In the genomic region with DNA sequence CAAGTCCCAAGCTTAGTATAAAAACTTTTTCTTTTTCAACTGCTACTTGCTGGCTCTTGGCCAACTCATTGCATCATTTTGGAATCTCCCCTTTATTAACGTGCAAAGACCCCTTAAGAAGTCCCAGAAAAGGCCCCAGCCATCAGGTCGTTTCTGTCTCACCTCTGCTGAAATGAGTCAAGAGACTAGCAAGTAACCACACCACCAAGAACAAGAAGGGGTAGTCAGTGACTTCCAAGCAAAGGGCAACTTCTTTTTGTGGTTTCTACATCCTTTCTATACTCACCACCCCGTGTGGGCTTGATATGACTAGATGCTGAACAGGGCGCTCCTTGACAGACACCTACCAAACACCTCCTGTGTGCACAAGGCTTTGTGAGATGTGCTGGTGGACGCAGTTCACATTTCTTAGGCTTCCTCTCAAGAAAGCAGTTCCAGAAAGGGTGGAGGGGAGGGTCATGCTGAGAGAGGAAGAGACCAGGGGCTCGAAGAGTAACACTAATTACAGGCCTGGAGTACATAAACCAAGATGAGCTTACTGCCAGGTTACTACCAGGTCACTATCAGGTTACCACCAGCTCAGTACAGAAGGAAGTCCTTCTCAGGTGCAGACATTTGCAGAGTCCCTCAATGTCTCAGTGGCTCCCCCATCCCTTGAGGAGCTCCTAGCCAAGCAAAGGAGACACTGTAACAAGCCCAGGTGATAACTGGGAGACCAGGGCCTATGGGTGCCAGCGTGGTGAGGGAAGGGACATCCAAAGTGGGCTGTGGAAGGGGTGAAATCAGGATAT, we compare ENCODE assay signal across 10 cellular contexts. TPM values are rescaled to one million over a fixed set of nuclear protein-coding genes. Genes with fewer than 3 reads are reported as not detected.
DNase-seq lines count a peak whose midpoint lies in the region; ATAC-seq lines count a peak whose summit lies in the region.
"Had no signal": no experiment of that assay in that cellular context is flagged by ENCODE, and none has a peak within 500 bp of the region (broad histone marks: within the 10 kb centered on the region; RNA-seq: fewer than 3 reads in every experiment).

No MANE protein-coding gene starts in this region.

- H3K79me2 ChIP-seq in GM23248 (ENCODE audit: insufficient read depth), result no peaks in the 10 kb centered on the region

- H3K4me1 Mint-ChIP-seq in activated CD4-positive, alpha-beta T cell treated with anti-CD3 and anti-CD28 coated beads for 36 hours, result peaks cover 65% of the 10 kb centered on the region

- POLR2A ChIA-PET in activated CD4-positive, alpha-beta T cell treated with anti-CD3 and anti-CD28 coated beads for 36 hours (lab: Charles Lee), result no interaction called here

- intact Hi-C loops in activated CD4-positive, alpha-beta T cell treated with anti-CD3 and anti-CD28 coated beads for 36 hours (cut with DNase I, micrococcal nuclease), result loop anchor here (1.0 to 5.0 kb wide), 3 partner anchors 18 to 86 kb away; a partner anchor contains a TSS

- no peaks in the 10 kb centered on the region for H3K4me1 ChIP-seq in GM23248 (ENCODE audit: insufficient read depth)
- H3K4me1 ChIP-seq: A549 had no signal

- H3K4me3 Mint-ChIP-seq in activated CD4-positive, alpha-beta T cell treated with anti-CD3 and anti-CD28 coated beads for 36 hours, result no peak overlapping the region

- H3K36me3 Mint-ChIP-seq in activated CD4-positive, alpha-beta T cell treated with anti-CD3 and anti-CD28 coated beads for 36 hours (ENCODE audit: low read depth), result peaks cover 5% of the 10 kb centered on the region

- peak overlapping the region; percentile 84 for H3K27ac Mint-ChIP-seq in activated CD4-positive, alpha-beta T cell treated with anti-CD3 and anti-CD28 coated beads for 36 hours

- no peak overlapping the region for H3K27ac ChIP-seq in GM23248
- H3K27ac ChIP-seq: A549 had no signal

- no peak overlapping the region for H3K4me2 ChIP-seq in GM23248 (ENCODE audit: unreplicated experiment)
- H3K4me2 ChIP-seq: A549 had no signal

- no peak overlapping the region for H2AFZ ChIP-seq in GM23248

- H3K4me3 ChIP-seq in GM23248, result no peak overlapping the region
- H3K4me3 ChIP-seq: A549 had no signal

- WGBS in GM23248 (ENCODE audit: low coverage in 1 of 2, low lambda C conversion rate in 2 of 2, missing lambda C conversion rate in 2 of 2), 2 experiments, result 18 to 23% methylated on average over 7 of the region's 7 CpGs

- peak; percentile 77 for DNase-seq in activated CD4-positive, alpha-beta T cell treated with anti-CD3 and anti-CD28 coated beads for 36 hours
- no peak for DNase-seq in activated CD4-positive, alpha-beta T cell treated with anti-CD3 and anti-CD28 coated beads for 1 hour
- peak; percentile 25 for DNase-seq in activated CD8-positive, alpha-beta memory T cell treated with anti-CD3 and anti-CD28 coated beads, Interleukin-2, amount 50 U/mL, for 24 hours (ENCODE audit: extremely low read depth)
- DNase-seq in stimulated activated naive CD8-positive, alpha-beta T cell treated with anti-CD3 and anti-CD28 coated beads, Interleukin-15, Interleukin-2, amounts not matched to agents 100 U/mL and 50 U/mL, for 24 hours, result peak; percentile 68
- DNase-seq in SK-N-DZ (ENCODE audit: low spot score) (no peak), GM23248 (no peak), AG08395 (ENCODE audit: low spot score) (no peak)
- DNase-seq: NCI-H1436 had no signal

- peak; percentile 89 for ATAC-seq in activated CD4-positive, alpha-beta T cell treated with anti-CD3 and anti-CD28 coated beads for 36 hours
- ATAC-seq in HG03135 (IDR thresholded peaks at IDR 0.05; ENCODE audit: unreplicated experiment), result peak; percentile 88
- peak; percentile 93 for ATAC-seq in stimulated activated naive CD8-positive, alpha-beta T cell treated with anti-CD3 and anti-CD28 coated beads, Interleukin-15, Interleukin-2, amounts not matched to agents 100 U/mL and 50 U/mL, for 24 hours
- ATAC-seq: A549 had no signal

- H4K20me1 ChIP-seq in GM23248 (ENCODE audit: insufficient read depth), result no peaks in the 10 kb centered on the region

- peaks cover 6% of the 10 kb centered on the region for H3K9me3 Mint-ChIP-seq in activated CD4-positive, alpha-beta T cell treated with anti-CD3 and anti-CD28 coated beads for 36 hours (ENCODE audit: low read depth)

- no peak overlapping the region for H3K9ac ChIP-seq in GM23248

- H3K27me3 ChIP-seq in GM23248 (replicated peaks; ENCODE audit: insufficient read depth), result no peaks in the 10 kb centered on the region

- CTCF ChIA-PET in activated CD4-positive, alpha-beta T cell treated with anti-CD3 and anti-CD28 coated beads for 36 hours (lab: Charles Lee), result interaction anchor here (0.6 to 1.0 kb wide), 3 partner anchors 9 to 36 kb away, joined by 3 to 4 read pairs (median 3); no protein-coding TSS in a partner anchor

- H3F3A ChIP-seq in GM23248 (ENCODE audit: insufficient read depth), result no peaks in the 10 kb centered on the region

- no peaks in the 10 kb centered on the region for H3K9me2 ChIP-seq in GM23248 (ENCODE audit: insufficient read depth)

- no peaks in the 10 kb centered on the region for H3K9me3 ChIP-seq in GM23248 (ENCODE audit: low read depth)
- H3K9me3 ChIP-seq: A549 had no signal

- no peaks in the 10 kb centered on the region for H3K36me3 ChIP-seq in GM23248 (ENCODE audit: low read depth)

- in situ Hi-C loops in GM23248 (cut with MboI), result no loop called here

- H3K27me3 Mint-ChIP-seq in activated CD4-positive, alpha-beta T cell treated with anti-CD3 and anti-CD28 coated beads for 36 hours, result peaks cover 10% of the 10 kb centered on the region

RNA-seq across cellular contexts. Expression of a gene that starts 19.3 kb away (rescaled TPM):
- total RNA-seq in activated CD4-positive, alpha-beta T cell treated with anti-CD3 and anti-CD28 coated beads for 36 hours, result 1 to 10 TPM; 3.1 to 3.9 TPM
- polyA plus RNA-seq in SK-N-DZ (2014; cell fraction: cytosol; rRNA removed), result 12.8 and 14.4 TPM in 2 replicates
- 11.7 and 15.7 TPM in 2 replicates for polyA plus RNA-seq in SK-N-DZ (2014; cell fraction: nucleus; rRNA removed)
- total RNA-seq in GM23248 (2014; rRNA removed; shearing (Covaris generic)), result not detected in 2 replicates
- polyA plus RNA-seq in GM23248 (2016; fragmentation: Nextera tagmentation; extraction: Ambion mirVana), result not detected in 2 replicates
- polyA plus RNA-seq: A549 had no signal

Comparison
In these comparisons a context has a peak if more than half of its experiments do, and no peak if none do; other contexts are left out.
1. DNase-seq: peak in activated CD4-positive, alpha-beta T cell treated with anti-CD3 and anti-CD28 coated beads for 36 hours (single experiment), activated CD8-positive, alpha-beta memory T cell treated with anti-CD3 and anti-CD28 coated beads, Interleukin-2, amount 50 U/mL, for 24 hours (single experiment) and stimulated activated naive CD8-positive, alpha-beta T cell treated with anti-CD3 and anti-CD28 coated beads, Interleukin-15, Interleukin-2, amounts not matched to agents 100 U/mL and 50 U/mL, for 24 hours (single experiment); none in activated CD4-positive, alpha-beta T cell treated with anti-CD3 and anti-CD28 coated beads for 1 hour (single experiment), SK-N-DZ (single experiment), GM23248 (single experiment) and AG08395 (single experiment).
2. Peak in every context shown above with its lines, with median percentiles within 50 percentile points of each other: ATAC-seq.